9 cellular contexts compared by ENCODE assay signal in genomic region chr4:157220026-157220881, GRCh38. TPM values are rescaled to one million over a fixed set of nuclear protein-coding genes. Genes with fewer than 3 reads are reported as not detected.
DNase-seq lines count a peak whose midpoint lies in the region; ATAC-seq and TF ChIP-seq lines count a peak whose summit lies in the region.
"Had no signal": no experiment of that assay in that cellular context is flagged by ENCODE, and none has a peak within 500 bp of the region (broad histone marks: within the 10 kb centered on the region; RNA-seq: fewer than 3 reads in every experiment).

Gene GRIA2, plus strand, starts transcription at chr4:157220728. Its CDS starts 315 bp downstream, at chr4:157221043.

- H3K4me3 ChIP-seq in body of pancreas (no peak within 1 kb of the TSS), iPS-15b (ENCODE audit: low read depth, low read length) (peak within 1 kb of the TSS; percentile 57), skeletal muscle tissue (ENCODE audit: low read length in 3 of 3) (peak within 1 kb of the TSS in 2 of 3 donors; percentile 53 to 58)

- H3K9me3 ChIP-seq in body of pancreas (no peaks in the 10 kb centered on the region), iPS-15b (ENCODE audit: control insufficient read depth, insufficient read depth, low read length) (no peaks in the 10 kb centered on the region), skeletal muscle tissue (ENCODE audit: control insufficient read depth in 3 of 3, low read length in 3 of 3) (peaks cover 0 to 3% (median 0%) of the 10 kb centered on the region in 3 donors)

- peak; percentile 63 for ATAC-seq in Right ventricle myocardium inferior
- peak; percentile 87 for ATAC-seq in body of pancreas
- no peak for ATAC-seq in GM19452 (IDR thresholded peaks at IDR 0.05; ENCODE audit: unreplicated experiment)

- H3K36me3 ChIP-seq in body of pancreas (replicated peaks in 1 of 2; ENCODE audit: insufficient read depth in 1 of 2, low read depth in 2 of 2) (no peaks in the 10 kb centered on the region), iPS-15b (ENCODE audit: control insufficient read depth, insufficient read depth, low read length) (no peaks in the 10 kb centered on the region), skeletal muscle tissue (ENCODE audit: control insufficient read depth in 3 of 3, insufficient read depth in 3 of 3, low read length in 3 of 3) (no peaks in the 10 kb centered on the region)

- H3K27ac ChIP-seq in body of pancreas = no peak within 1 kb of the TSS
- no peak within 1 kb of the TSS for H3K27ac ChIP-seq in skeletal muscle tissue (ENCODE audit: low read depth, low read length)

- peaks cover 0 to 19% of the 10 kb centered on the region in 2 donors for H3K27me3 ChIP-seq in body of pancreas
- peaks cover 61% of the 10 kb centered on the region for H3K27me3 ChIP-seq in iPS-15b (ENCODE audit: control insufficient read depth, insufficient read depth, low read length)
- peaks cover 34 to 43% (median 35%) of the 10 kb centered on the region in 3 donors for H3K27me3 ChIP-seq in skeletal muscle tissue (ENCODE audit: control insufficient read depth in 3 of 3, insufficient read depth in 3 of 3, low read length in 3 of 3)

- intact Hi-C loops in Right ventricle myocardium inferior (cut with DNase I) = no loop called here
- intact Hi-C loops in cardiac septum (cut with DNase I) = no loop called here
- intact Hi-C loops in body of pancreas (cut with DNase I) = no loop called here

- DNase-seq in Right ventricle myocardium inferior (ENCODE audit: missing footprints) = no peak
- no peak for DNase-seq in cardiac septum (ENCODE audit: low spot score)
- DNase-seq in NCI-H2196 (lab: John Stamatoyannopoulos, UW; ENCODE audit: unreplicated experiment) = peak; percentile 41
- DNase-seq in body of pancreas = peak; percentile 54 to 77 (median 63)
- no peak for DNase-seq in stimulated activated naive CD4-positive, alpha-beta T cell (lab: John Stamatoyannopoulos, UW)
- DNase-seq: stimulated activated naive B cell treated with anti-CD40 and anti-IgM and Interleukin-4, amounts not matched to agents 10 μg/mL and 1 μg/mL and 100 μg/mL, for 72 hours had no signal

- H3K4me1 ChIP-seq in body of pancreas = peaks cover 17% of the 10 kb centered on the region
- peaks cover 2% of the 10 kb centered on the region for H3K4me1 ChIP-seq in iPS-15b (ENCODE audit: control insufficient read depth, insufficient read depth, low read length)
- H3K4me1 ChIP-seq in skeletal muscle tissue (ENCODE audit: control insufficient read depth in 3 of 3, insufficient read depth in 3 of 3, low read length in 3 of 3) = peaks cover 6 to 18% (median 11%) of the 10 kb centered on the region in 3 donors

- WGBS in body of pancreas, 2 donors = 2 to 4% methylated on average over 24 to 62 of the region's 68 CpGs

- no peak for TF ChIP-seq CTCF in body of pancreas (IDR thresholded peaks at IDR 0.05)

- H3K9ac ChIP-seq in iPS-15b (ENCODE audit: low read depth, low read length) = no peak within 1 kb of the TSS
- H3K9ac ChIP-seq in skeletal muscle tissue (ENCODE audit: low read depth in 1 of 3, low read length in 3 of 3) = no peak within 1 kb of the TSS

- no peak for TF ChIP-seq POLR2A in body of pancreas (IDR thresholded peaks at IDR 0.05)

RNA-seq across cellular contexts. Expression of gene GRIA2, which starts in this region (rescaled TPM):
- total RNA-seq in Right ventricle myocardium inferior (not detected), cardiac septum (0.05 TPM), body of pancreas (1 to 10 TPM; 1.0 to 1.6 TPM), skeletal muscle tissue (3.1 TPM)

Comparison
In these comparisons a context has a peak if more than half of its experiments do, and no peak if none do; other contexts are left out.
1. Peak in ATAC-seq in Right ventricle myocardium inferior; RNA of the gene not detected or under 1 TPM.
2. DNase-seq: peak in NCI-H2196 (single experiment) and body of pancreas (4 of 4); none in Right ventricle myocardium inferior (single experiment), cardiac septum (single experiment) and stimulated activated naive CD4-positive, alpha-beta T cell (0 of 6).
3. H3K4me3 ChIP-seq: peak in iPS-15b (single experiment) and skeletal muscle tissue (2 of 3); none in body of pancreas (0 of 2).